ENCODE assay signal across 17 cellular contexts in genomic region chrX:150625875-150626274, GRCh38. TPM values are rescaled to one million over a fixed set of nuclear protein-coding genes. Genes with fewer than 3 reads are reported as not detected.
DNase-seq lines count a peak whose midpoint lies in the region; ATAC-seq, FAIRE-seq and TF ChIP-seq lines count a peak whose summit lies in the region.
"Had no signal": no experiment of that assay in that cellular context is flagged by ENCODE, and none has a peak within 500 bp of the region (broad histone marks: within the 10 kb centered on the region; RNA-seq: fewer than 3 reads in every experiment).

No MANE protein-coding gene starts in this region.

- CTCF ChIA-PET in activated CD4-positive, alpha-beta T cell treated with anti-CD3 and anti-CD28 coated beads, Interleukin-2, amount 10 ng/mL, durations not matched to agents 7 days and 5 days (lab: Charles Lee) = no interaction called here

- H3K27me3 ChIP-seq in astrocyte (ENCODE audit: insufficient read depth, low read length) = no peaks in the 10 kb centered on the region

- peak; percentile 30 for DNase-seq in activated CD4-positive, alpha-beta T cell treated with anti-CD3 and anti-CD28 coated beads, Interleukin-2, amount 10 ng/mL, durations not matched to agents 7 days and 5 days
- no peak for DNase-seq in activated CD4-positive, alpha-beta T cell treated with anti-CD3 and anti-CD28 coated beads, Interleukin-2, amount 50 U/mL, for 1 hour
- DNase-seq in Jurkat, Clone E6-1 (ENCODE audit: low read depth, low spot score) = peak; percentile 81
- DNase-seq in astrocyte (ENCODE audit: low read depth) (no peak), endothelial cell (ENCODE audit: low spot score) (no peak)
- DNase-seq: C1 segment of cervical spinal cord; Caco-2; CD8-positive, alpha-beta T cell; DMS153; DND-41; GM23248; H7; HCEC 1CT had no signal

- no peak overlapping the region for H3K4me2 ChIP-seq in astrocyte (ENCODE audit: low read length)

- FAIRE-seq in astrocyte (lab: Jason Lieb, UNC) = peak; percentile 72
- FAIRE-seq: G401.6, GM12892, H1 had no signal

- H3K4me3 Mint-ChIP-seq in activated CD4-positive, alpha-beta T cell treated with anti-CD3 and anti-CD28 coated beads, Interleukin-2, amount 10 ng/mL, durations not matched to agents 7 days and 5 days = no peak overlapping the region
- H3K4me3 Mint-ChIP-seq in astrocyte (ENCODE audit: unreplicated experiment) (no peak overlapping the region), endothelial cell (ENCODE audit: unreplicated experiment) (no peak overlapping the region)
- H3K4me3 Mint-ChIP-seq: CD8-positive, alpha-beta T cell had no signal

- TF ChIP-seq CTCF in astrocyte (IDR thresholded peaks at IDR 0.05; ENCODE audit: insufficient read depth, low read depth, low read length) = no peak
- no peak for TF ChIP-seq CTCF in endothelial cell (IDR thresholded peaks at IDR 0.05; ENCODE audit: unreplicated experiment)

- no peak for ATAC-seq in GM21390 (IDR thresholded peaks at IDR 0.05; ENCODE audit: unreplicated experiment)
- ATAC-seq: CD8-positive, alpha-beta T cell had no signal

- H3K36me3 Mint-ChIP-seq in activated CD4-positive, alpha-beta T cell treated with anti-CD3 and anti-CD28 coated beads, Interleukin-2, amount 10 ng/mL, durations not matched to agents 7 days and 5 days (ENCODE audit: low read depth) = peaks cover 67% of the 10 kb centered on the region
- H3K36me3 Mint-ChIP-seq in astrocyte (ENCODE audit: low read depth, unreplicated experiment) = peaks cover 2% of the 10 kb centered on the region
- H3K36me3 Mint-ChIP-seq in endothelial cell (ENCODE audit: low read depth, unreplicated experiment) = peaks cover 27% of the 10 kb centered on the region

- peaks cover 32% of the 10 kb centered on the region for H3K4me1 Mint-ChIP-seq in activated CD4-positive, alpha-beta T cell treated with anti-CD3 and anti-CD28 coated beads, Interleukin-2, amount 10 ng/mL, durations not matched to agents 7 days and 5 days
- H3K4me1 Mint-ChIP-seq in astrocyte (ENCODE audit: low read depth, unreplicated experiment) = no peaks in the 10 kb centered on the region
- peaks cover 30% of the 10 kb centered on the region for H3K4me1 Mint-ChIP-seq in endothelial cell (ENCODE audit: unreplicated experiment)

- H3K27ac Mint-ChIP-seq in activated CD4-positive, alpha-beta T cell treated with anti-CD3 and anti-CD28 coated beads, Interleukin-2, amount 10 ng/mL, durations not matched to agents 7 days and 5 days = peak overlapping the region; percentile 27
- H3K27ac Mint-ChIP-seq in astrocyte (ENCODE audit: unreplicated experiment) (no peak overlapping the region), endothelial cell (ENCODE audit: unreplicated experiment) (no peak overlapping the region)
- H3K27ac Mint-ChIP-seq: CD8-positive, alpha-beta T cell had no signal

- peaks cover 1% of the 10 kb centered on the region for H3K36me3 ChIP-seq in astrocyte (ENCODE audit: insufficient read depth, low read length)

- H3K9ac ChIP-seq in astrocyte (ENCODE audit: low read length) = no peak overlapping the region
- H3K9ac ChIP-seq: GM23248 had no signal

- H4K20me1 ChIP-seq in astrocyte (ENCODE audit: insufficient read depth, low read length) = no peaks in the 10 kb centered on the region

- H3K79me2 ChIP-seq in astrocyte (ENCODE audit: insufficient read depth, low read length) = no peaks in the 10 kb centered on the region

- H3K27ac ChIP-seq in astrocyte (ENCODE audit: low read depth, low read length) = no peak overlapping the region
- H3K27ac ChIP-seq: GM23248 had no signal

- POLR2A ChIA-PET in activated CD4-positive, alpha-beta T cell treated with anti-CD3 and anti-CD28 coated beads, Interleukin-2, amount 10 ng/mL, durations not matched to agents 7 days and 5 days (lab: Charles Lee) = no interaction called here

- H3K4me3 ChIP-seq in Jurkat, Clone E6-1 (ENCODE audit: low read length) = no peak overlapping the region
- H3K4me3 ChIP-seq in astrocyte (ENCODE audit: insufficient read depth, low read depth, low read length) = no peak overlapping the region
- H3K4me3 ChIP-seq: GM23248 had no signal

- no peaks in the 10 kb centered on the region for H3K9me3 Mint-ChIP-seq in activated CD4-positive, alpha-beta T cell treated with anti-CD3 and anti-CD28 coated beads, Interleukin-2, amount 10 ng/mL, durations not matched to agents 7 days and 5 days
- H3K9me3 Mint-ChIP-seq in astrocyte (ENCODE audit: unreplicated experiment) (no peaks in the 10 kb centered on the region), endothelial cell (ENCODE audit: unreplicated experiment) (no peaks in the 10 kb centered on the region)
- H3K9me3 Mint-ChIP-seq: CD8-positive, alpha-beta T cell had no signal

- no peaks in the 10 kb centered on the region for H3K9me3 ChIP-seq in astrocyte (ENCODE audit: insufficient read depth, low read depth, low read length)
- H3K9me3 ChIP-seq: Caco-2 had no signal

- H2AFZ ChIP-seq in astrocyte (ENCODE audit: low read depth, low read length) = no peak overlapping the region
- H2AFZ ChIP-seq: GM23248 had no signal

- H3K4me1 ChIP-seq in astrocyte (ENCODE audit: insufficient read depth, low read length) = no peaks in the 10 kb centered on the region
- H3K4me1 ChIP-seq: Caco-2 had no signal

- no peaks in the 10 kb centered on the region for H3K27me3 Mint-ChIP-seq in activated CD4-positive, alpha-beta T cell treated with anti-CD3 and anti-CD28 coated beads, Interleukin-2, amount 10 ng/mL, durations not matched to agents 7 days and 5 days
- H3K27me3 Mint-ChIP-seq in astrocyte (ENCODE audit: low read depth, unreplicated experiment) (no peaks in the 10 kb centered on the region), endothelial cell (ENCODE audit: unreplicated experiment) (peaks cover 2% of the 10 kb centered on the region)

RNA-seq across cellular contexts. Expression of gene MTM1, which starts 57.5 kb away (rescaled TPM):
- 10 to 100 TPM; 36.5 to 50.6 TPM for total RNA-seq in activated CD4-positive, alpha-beta T cell treated with anti-CD3 and anti-CD28 coated beads, Interleukin-2, amount 10 ng/mL, durations not matched to agents 7 days and 5 days
- polyA plus RNA-seq in Jurkat, Clone E6-1 (2012; ENCODE audit: insufficient read depth, insufficient read length) = 12.4 TPM
- 10.7 and 11.0 TPM in 2 replicates for total RNA-seq in astrocyte
- 17.8 TPM for total RNA-seq in endothelial cell (ENCODE audit: unreplicated experiment)

Comparison
In these comparisons a context has a peak if more than half of its experiments do, and no peak if none do; other contexts are left out.
1. DNase-seq: peak in activated CD4-positive, alpha-beta T cell treated with anti-CD3 and anti-CD28 coated beads, Interleukin-2, amount 10 ng/mL, durations not matched to agents 7 days and 5 days (single experiment) and Jurkat, Clone E6-1 (single experiment); none in activated CD4-positive, alpha-beta T cell treated with anti-CD3 and anti-CD28 coated beads, Interleukin-2, amount 50 U/mL, for 1 hour (single experiment), astrocyte (single experiment) and endothelial cell (single experiment).